In genomic region chr3:15380980-15381890, GRCh38 we compare ENCODE assay signal across 20 cellular contexts. TPM values are rescaled to one million over a fixed set of nuclear protein-coding genes. Genes with fewer than 3 reads are reported as not detected.
A peak's percentile ranks its signal among the peaks of the same experiment; 100 is the strongest.
DNase-seq lines count a peak whose midpoint lies in the region; ATAC-seq and TF ChIP-seq lines count a peak whose summit lies in the region.
"Had no signal": no experiment of that assay in that cellular context is flagged by ENCODE, and none has a peak within 500 bp of the region (broad histone marks: within the 10 kb centered on the region; RNA-seq: fewer than 3 reads in every experiment).

No MANE protein-coding gene starts in this region.

- no peak overlapping the region for H3K23ac ChIP-seq in mesenchymal stem cell (ENCODE audit: low read length in 2 of 2)

- ATAC-seq in psoas muscle (no peak), GM18907 (IDR thresholded peaks at IDR 0.05; ENCODE audit: unreplicated experiment) (no peak)

- H3K9ac ChIP-seq in mesenchymal stem cell (ENCODE audit: low read length), result peak overlapping the region; percentile 32

- H3K14ac ChIP-seq in mesenchymal stem cell (ENCODE audit: low read length in 2 of 2), result no peak overlapping the region

- 91% methylated on average over 3 of the region's 6 CpGs for WGBS in mesenchymal stem cell
- WGBS in psoas muscle, 3 donors, result 72 to 79% (median 72%) methylated on average over 6 of the region's 6 CpGs

- H2BK5ac ChIP-seq in mesenchymal stem cell (ENCODE audit: low read depth, low read length, poor library complexity, severe bottlenecking), result no peak overlapping the region

- peaks cover 40 to 48% (median 46%) of the 10 kb centered on the region in 3 donors for H3K4me1 Mint-ChIP-seq in IgD-negative memory B cell
- peaks cover 5% of the 10 kb centered on the region for H3K4me1 Mint-ChIP-seq in endothelial cell (ENCODE audit: unreplicated experiment)

- H2AFZ ChIP-seq in mesenchymal stem cell (ENCODE audit: low read depth, low read length), result no peak overlapping the region

- H3K4me3 ChIP-seq in choroid plexus epithelial cell (ENCODE audit: low read depth, low read length), result no peak overlapping the region
- no peak overlapping the region for H3K4me3 ChIP-seq in mesenchymal stem cell (ENCODE audit: insufficient read depth in 1 of 2, low read depth in 1 of 2, low read length in 2 of 2)
- no peak overlapping the region for H3K4me3 ChIP-seq in psoas muscle
- H3K4me3 ChIP-seq: SJCRH30 had no signal

- peak overlapping the region in 2 of 3 donors; percentile 56 to 82 for H3K27ac Mint-ChIP-seq in IgD-negative memory B cell
- no peak overlapping the region for H3K27ac Mint-ChIP-seq in endothelial cell (ENCODE audit: unreplicated experiment)
- H3K27ac Mint-ChIP-seq: H9 had no signal

- H3K36me3 ChIP-seq in mesenchymal stem cell (ENCODE audit: control insufficient read depth in 1 of 2, insufficient read depth in 2 of 2, low read depth in 1 of 2, low read length in 2 of 2), result no peaks in the 10 kb centered on the region
- H3K36me3 ChIP-seq in psoas muscle (ENCODE audit: insufficient read depth in 1 of 2, low read depth in 1 of 2), result no peaks in the 10 kb centered on the region
- H3K36me3 ChIP-seq: SJCRH30 had no signal

- no peak overlapping the region for H4K91ac ChIP-seq in mesenchymal stem cell (ENCODE audit: low read length)

- no peak overlapping the region for H3K18ac ChIP-seq in mesenchymal stem cell (ENCODE audit: low read depth in 1 of 2, low read length in 2 of 2)

- H2BK12ac ChIP-seq in mesenchymal stem cell (ENCODE audit: low read length in 2 of 2), result no peak overlapping the region

- H3K4me2 ChIP-seq in mesenchymal stem cell (ENCODE audit: low read length, poor library complexity, severe bottlenecking), result no peak overlapping the region

- H2BK120ac ChIP-seq in mesenchymal stem cell (ENCODE audit: low read depth, low read length), result no peak overlapping the region

- H3K36me3 Mint-ChIP-seq in IgD-negative memory B cell (peaks cover 2% of the 10 kb centered on the region), endothelial cell (ENCODE audit: low read depth, unreplicated experiment) (peaks cover 6% of the 10 kb centered on the region)
- H3K36me3 Mint-ChIP-seq: CD14-positive monocyte had no signal

- H3K4me3 Mint-ChIP-seq in IgD-negative memory B cell (no peak overlapping the region), endothelial cell (ENCODE audit: unreplicated experiment) (no peak overlapping the region)
- H3K4me3 Mint-ChIP-seq: CD14-positive monocyte, H9 had no signal

- no peak overlapping the region for H2BK15ac ChIP-seq in mesenchymal stem cell (ENCODE audit: low read depth, poor library complexity, severe bottlenecking)

- H3K27me3 ChIP-seq in mesenchymal stem cell (ENCODE audit: control insufficient read depth in 1 of 2, insufficient read depth in 1 of 2, low read length in 2 of 2) (no peaks in the 10 kb centered on the region), psoas muscle (ENCODE audit: insufficient read depth in 3 of 3, low read length in 2 of 3) (no peaks in the 10 kb centered on the region)
- H3K27me3 ChIP-seq: SJCRH30 had no signal

- intact Hi-C loops in posterior cingulate gyrus (cut with DNase I), result no loop called here
- intact Hi-C loops in psoas muscle (cut with DNase I), result loop anchor here (5.0 to 10.0 kb wide), 2 partner anchors 266 to 274 kb away; no protein-coding TSS in a partner anchor

- no peak overlapping the region for H3K4ac ChIP-seq in mesenchymal stem cell (ENCODE audit: low read depth in 1 of 2, low read length in 2 of 2)

- DNase-seq in SKM-1 (lab: John Stamatoyannopoulos, UW; ENCODE audit: unreplicated experiment) (peak; percentile 32), choroid plexus epithelial cell (ENCODE audit: low read depth) (peak; percentile 9), mesenchymal stem cell (no peak), posterior cingulate gyrus (no peak), psoas muscle (no peak), endothelial cell (ENCODE audit: low spot score) (no peak)
- DNase-seq: DMS153, H9, IMR-90, Kasumi-1, MM.1S, NCI-H1092, NCI-H1436 treated with DMSO at 0.1 percent for 48 hours, NCI-H2029, NCI-H345, NCI-H524 treated with DMSO at 0.1 percent for 48 hours, SJCRH30 had no signal

- TF ChIP-seq CTCF in choroid plexus epithelial cell (conservative IDR thresholded peaks at IDR 0.05; ENCODE audit: low read depth, low read length) (no peak), psoas muscle (IDR thresholded peaks at IDR 0.05) (no peak), endothelial cell (IDR thresholded peaks at IDR 0.05; ENCODE audit: unreplicated experiment) (no peak)

- H3K27me3 Mint-ChIP-seq in IgD-negative memory B cell, result no peaks in the 10 kb centered on the region
- no peaks in the 10 kb centered on the region for H3K27me3 Mint-ChIP-seq in endothelial cell (ENCODE audit: unreplicated experiment)

- no peak overlapping the region for H4K8ac ChIP-seq in mesenchymal stem cell (ENCODE audit: low read length)

- H3K4me1 ChIP-seq in mesenchymal stem cell (ENCODE audit: control insufficient read depth, insufficient read depth, low read depth, low read length), result no peaks in the 10 kb centered on the region
- H3K4me1 ChIP-seq in psoas muscle, result no peaks in the 10 kb centered on the region
- H3K4me1 ChIP-seq: SJCRH30 had no signal

- no peak overlapping the region for H2AK5ac ChIP-seq in mesenchymal stem cell (ENCODE audit: low read length, severe bottlenecking)

- no peaks in the 10 kb centered on the region for H3K79me1 ChIP-seq in mesenchymal stem cell (replicated peaks; ENCODE audit: low read length, poor library complexity, severe bottlenecking)

- H3K9me3 Mint-ChIP-seq in IgD-negative memory B cell (peaks cover 0 to 5% (median 2%) of the 10 kb centered on the region in 3 donors), endothelial cell (ENCODE audit: unreplicated experiment) (no peaks in the 10 kb centered on the region)

- H3K9me3 ChIP-seq in mesenchymal stem cell (ENCODE audit: control insufficient read depth, low read length) (no peaks in the 10 kb centered on the region), psoas muscle (no peaks in the 10 kb centered on the region)
- H3K9me3 ChIP-seq: SJCRH30 had no signal

- no peak overlapping the region for H3K27ac ChIP-seq in mesenchymal stem cell (ENCODE audit: low read length, poor library complexity, severe bottlenecking)
- no peak overlapping the region for H3K27ac ChIP-seq in psoas muscle
- H3K27ac ChIP-seq: SJCRH30 had no signal

RNA-seq across cellular contexts. Expression of gene METTL6, which starts 46.1 kb away (rescaled TPM):
- polyA plus RNA-seq in IgD-negative memory B cell (12.3 TPM), psoas muscle (10 to 100 TPM in 2 of 3 donors, 1 to 10 TPM in 1; 6.5 to 18.5 (median 14.3) TPM)
- polyA plus RNA-seq in mesenchymal stem cell (2013, experiment 1 of 2), result 19.3 TPM
- 18.8 TPM for polyA plus RNA-seq in mesenchymal stem cell (2013, experiment 2 of 2)
- total RNA-seq in psoas muscle (1 to 10 TPM; 7.5 to 8.3 (median 8.1) TPM), endothelial cell (ENCODE audit: unreplicated experiment) (16.0 TPM)

RNA-seq across cellular contexts. Expression of gene EAF1, which starts 46.2 kb away (rescaled TPM):
- 5.4 TPM for polyA plus RNA-seq in IgD-negative memory B cell
- polyA plus RNA-seq in mesenchymal stem cell (2013, experiment 1 of 2), result 11.7 TPM
- polyA plus RNA-seq in mesenchymal stem cell (2013, experiment 2 of 2), result 11.0 TPM
- total RNA-seq in psoas muscle, result 10 to 100 TPM in 2 of 4 donors, 1 to 10 TPM in 2; 9.3 to 16.0 (median 9.8) TPM
- polyA plus RNA-seq in psoas muscle, result 10 to 100 TPM in 1 of 3 donors, 1 to 10 TPM in 2; 5.0 to 17.9 (median 9.1) TPM
- total RNA-seq in endothelial cell (ENCODE audit: unreplicated experiment), result 23.9 TPM

RNA-seq across cellular contexts. Expression of gene SH3BP5, which starts 48.8 kb away (rescaled TPM):
- polyA plus RNA-seq in IgD-negative memory B cell, result 117 TPM
- polyA plus RNA-seq in mesenchymal stem cell (2013, experiment 1 of 2), result 8.4 TPM
- 8.4 TPM for polyA plus RNA-seq in mesenchymal stem cell (2013, experiment 2 of 2)
- 10 to 100 TPM; 14.4 to 57.1 (median 23.6) TPM for total RNA-seq in psoas muscle
- polyA plus RNA-seq in psoas muscle, result 10 to 100 TPM; 42.8 to 63.0 (median 59.2) TPM
- total RNA-seq in endothelial cell (ENCODE audit: unreplicated experiment), result 41.1 TPM

Comparison
In these comparisons a context has a peak if more than half of its experiments do, and no peak if none do; other contexts are left out.
1. DNase-seq: peak in SKM-1 (single experiment) and choroid plexus epithelial cell (single experiment); none in mesenchymal stem cell (single experiment), posterior cingulate gyrus (0 of 10), psoas muscle (0 of 2) and endothelial cell (single experiment).